In the genomic region with DNA sequence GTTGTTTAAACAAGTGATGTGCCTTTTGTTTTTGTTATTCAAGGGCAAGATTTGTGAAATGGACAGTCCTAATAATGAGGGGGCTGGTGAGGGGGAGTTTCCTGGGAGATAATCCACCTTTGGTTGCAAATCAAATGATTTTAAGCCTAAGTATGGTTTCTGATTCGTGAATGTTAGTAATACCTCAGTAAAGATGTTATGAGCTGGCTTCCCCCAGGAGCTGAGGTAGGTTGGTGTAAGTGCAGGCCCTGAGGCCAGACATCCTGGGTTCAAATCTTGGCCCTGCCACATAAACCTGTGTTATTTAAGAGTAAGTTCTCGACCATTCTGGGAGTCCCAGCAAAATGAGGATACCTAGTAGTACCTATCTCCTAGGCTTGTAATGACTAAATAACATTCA, we compare ENCODE assay signal across 8 cellular contexts. TPM values are rescaled to one million over a fixed set of nuclear protein-coding genes. Genes with fewer than 3 reads are reported as not detected.
DNase-seq lines count a peak whose midpoint lies in the region; ATAC-seq and TF ChIP-seq lines count a peak whose summit lies in the region.

No MANE protein-coding gene starts in this region.

- H3K9me3 Mint-ChIP-seq in CD4-positive, alpha-beta memory T cell, result no peaks in the 10 kb centered on the region
- no peaks in the 10 kb centered on the region for H3K9me3 Mint-ChIP-seq in progenitor cell of endocrine pancreas (ENCODE audit: low read depth)

- ATAC-seq in HG03521 (IDR thresholded peaks at IDR 0.05; ENCODE audit: unreplicated experiment) (no peak), GM21528 (IDR thresholded peaks at IDR 0.05; ENCODE audit: low FRiP score, unreplicated experiment) (no peak), GM18498 (IDR thresholded peaks at IDR 0.05; ENCODE audit: unreplicated experiment) (no peak)

- H3K27ac Mint-ChIP-seq in CD4-positive, alpha-beta memory T cell, result peak overlapping the region in 5 of 7 donors; percentile 64 to 89 (median 86)
- no peak overlapping the region for H3K27ac Mint-ChIP-seq in progenitor cell of endocrine pancreas

- no peak for TF ChIP-seq CTCF in Loucy (conservative IDR thresholded peaks at IDR 0.05; ENCODE audit: low read length)
- no peak for TF ChIP-seq CTCF in coronary artery (IDR thresholded peaks at IDR 0.05)
- TF ChIP-seq CTCF in progenitor cell of endocrine pancreas (IDR thresholded peaks at IDR 0.05; ENCODE audit: unreplicated experiment), result no peak

- H3K36me3 Mint-ChIP-seq in CD4-positive, alpha-beta memory T cell, result peaks cover 0 to 10% of the 10 kb centered on the region in 2 donors
- H3K36me3 Mint-ChIP-seq in progenitor cell of endocrine pancreas (ENCODE audit: insufficient read depth), result peaks cover 2% of the 10 kb centered on the region

- no peak for DNase-seq in CD4-positive, alpha-beta memory T cell
- DNase-seq in coronary artery (ENCODE audit: low spot score), result no peak
- DNase-seq in progenitor cell of endocrine pancreas (ENCODE audit: low spot score, unreplicated experiment), result no peak
- DNase-seq in HPDE6-E6E7 (ENCODE audit: extremely low spot score), result no peak

- H3K36me3 ChIP-seq in CD4-positive, alpha-beta memory T cell (ENCODE audit: insufficient read depth, low read length), result no peaks in the 10 kb centered on the region
- H3K36me3 ChIP-seq in Loucy (ENCODE audit: insufficient read depth, low read length), result no peaks in the 10 kb centered on the region

- no peak overlapping the region for H3K4me3 ChIP-seq in CD4-positive, alpha-beta memory T cell (ENCODE audit: low read length in 2 of 2)
- H3K4me3 ChIP-seq in Loucy (ENCODE audit: low read length, poor library complexity, severe bottlenecking) (no peak overlapping the region), coronary artery (peak overlapping the region; percentile 86)

- H3K9me3 ChIP-seq in CD4-positive, alpha-beta memory T cell (ENCODE audit: control insufficient read depth in 1 of 2, low read length in 2 of 2), result no peaks in the 10 kb centered on the region
- H3K9me3 ChIP-seq in Loucy (ENCODE audit: insufficient read depth, low read depth, low read length), result no peaks in the 10 kb centered on the region

- no peak overlapping the region for H2AFZ ChIP-seq in Loucy (ENCODE audit: low read length)

- H3K79me2 ChIP-seq in Loucy (ENCODE audit: insufficient read depth, low read length), result no peaks in the 10 kb centered on the region

- peak overlapping the region; percentile 85 for H3K9ac ChIP-seq in Loucy (ENCODE audit: low read depth, low read length, poor library complexity, severe bottlenecking)

- no peak overlapping the region for H3K27ac ChIP-seq in CD4-positive, alpha-beta memory T cell (ENCODE audit: low read depth, low read length)
- H3K27ac ChIP-seq in coronary artery, result peak overlapping the region; percentile 71 to 86

- peak overlapping the region; percentile 89 to 97 (median 94) for H3K4me3 Mint-ChIP-seq in CD4-positive, alpha-beta memory T cell
- peak overlapping the region; percentile 94 for H3K4me3 Mint-ChIP-seq in progenitor cell of endocrine pancreas (ENCODE audit: low read depth)

- no peaks in the 10 kb centered on the region for H3K27me3 Mint-ChIP-seq in CD4-positive, alpha-beta memory T cell
- H3K27me3 Mint-ChIP-seq in progenitor cell of endocrine pancreas, result no peaks in the 10 kb centered on the region

- peaks cover 28 to 39% (median 33%) of the 10 kb centered on the region in 4 donors for H3K4me1 Mint-ChIP-seq in CD4-positive, alpha-beta memory T cell
- H3K4me1 Mint-ChIP-seq in progenitor cell of endocrine pancreas (ENCODE audit: low read depth), result peaks cover 25% of the 10 kb centered on the region

- POLR2A ChIA-PET in CD4-positive, alpha-beta memory T cell (lab: Charles Lee; ENCODE audit: partially characterized antibody), result interaction anchor here (2.1 kb wide), 1 partner anchor 62 kb away, joined by 20 read pairs; a partner anchor contains a TSS

- H3K4me1 ChIP-seq in CD4-positive, alpha-beta memory T cell (ENCODE audit: insufficient read depth, low read length), result peaks cover 28% of the 10 kb centered on the region
- peaks cover 9% of the 10 kb centered on the region for H3K4me1 ChIP-seq in Loucy (ENCODE audit: insufficient read depth, low read length, poor library complexity, severe bottlenecking)

- CTCF ChIA-PET in CD4-positive, alpha-beta memory T cell (lab: Charles Lee; ENCODE audit: partially characterized antibody), result interaction anchor here (0.6 to 1.9 kb wide), 2 partner anchors 67 to 90 kb away, joined by 3 to 9 read pairs; no protein-coding TSS in a partner anchor

- peak overlapping the region; percentile 91 for H3K4me2 ChIP-seq in Loucy (ENCODE audit: low read depth, low read length, poor library complexity, severe bottlenecking)

- H3F3A ChIP-seq in Loucy (ENCODE audit: low read depth), result no peaks in the 10 kb centered on the region

- H4K20me1 ChIP-seq in Loucy (ENCODE audit: insufficient read depth, low read length, poor library complexity, severe bottlenecking), result no peaks in the 10 kb centered on the region

- intact Hi-C loops in CD4-positive, alpha-beta memory T cell (cut with micrococcal nuclease), result no loop called here

- no peaks in the 10 kb centered on the region for H3K9me2 ChIP-seq in Loucy (replicated peaks; ENCODE audit: low read depth, low read length)

- H3K27me3 ChIP-seq in CD4-positive, alpha-beta memory T cell (ENCODE audit: insufficient read depth, low read length), result no peaks in the 10 kb centered on the region
- H3K27me3 ChIP-seq in Loucy (ENCODE audit: insufficient read depth, low read length, poor library complexity, severe bottlenecking), result no peaks in the 10 kb centered on the region

RNA-seq across cellular contexts. Expression of a gene that starts 1.5 kb away (rescaled TPM):
- total RNA-seq in CD4-positive, alpha-beta memory T cell, result 10 to 100 TPM; 26.6 to 29.2 TPM
- polyA plus RNA-seq in CD4-positive, alpha-beta memory T cell, result 10 to 100 TPM in 1 of 2 donors, 1 to 10 TPM in 1; 5.8 to 18.0 TPM
- total RNA-seq in progenitor cell of endocrine pancreas, result 19.3 and 20.1 TPM in 2 replicates

RNA-seq across cellular contexts. Expression of a gene that starts 13.1 kb away (rescaled TPM):
- total RNA-seq in CD4-positive, alpha-beta memory T cell, result not detected
- 1 to 10 TPM in 1 of 2 donors, not detected in 1; 3.0 TPM for polyA plus RNA-seq in CD4-positive, alpha-beta memory T cell
- total RNA-seq in progenitor cell of endocrine pancreas, result not detected in 2 replicates

RNA-seq across cellular contexts. Expression of a gene that starts 36.2 kb away (rescaled TPM):
- total RNA-seq in CD4-positive, alpha-beta memory T cell, result 10 to 100 TPM in 1 of 2 experiments, 1 to 10 TPM in 1; 9.0 to 16.0 TPM
- polyA plus RNA-seq in CD4-positive, alpha-beta memory T cell, result 1 to 10 TPM in 1 of 2 donors, not detected in 1; 1.8 TPM
- total RNA-seq in progenitor cell of endocrine pancreas, result 16.6 and 19.3 TPM in 2 replicates
